In genomic region chr10:14583252-14583651, GRCh38 we compare ENCODE assay signal across 9 cellular contexts.
DNase-seq lines count a peak whose midpoint lies in the region; ATAC-seq and TF ChIP-seq lines count a peak whose summit lies in the region.
"Had no signal": no experiment of that assay in that cellular context is flagged by ENCODE, and none has a peak within 500 bp of the region (broad histone marks: within the 10 kb centered on the region; RNA-seq: fewer than 3 reads in every experiment).

No MANE protein-coding gene starts in this region.

- TF ChIP-seq CTCF in tibial artery (IDR thresholded peaks at IDR 0.05) = no peak

- peak overlapping the region; percentile 28 to 98 (median 61) for H3K4me3 Mint-ChIP-seq in immature natural killer cell

- intact Hi-C loops in tibial artery (cut with DNase I; ENCODE audit: low total_unique reads) = no loop called here

- H3K36me3 ChIP-seq in tibial artery = no peaks in the 10 kb centered on the region

- DNase-seq in activated CD8-positive, alpha-beta memory T cell treated with anti-CD3 and anti-CD28 coated beads for 24 hours = peak; percentile 82
- DNase-seq in immature natural killer cell (peak; percentile 34 to 48 (median 42)), middle frontal gyrus (ENCODE audit: extremely low spot score, low spot score) (no peak), tibial artery (no peak)
- peak; percentile 75 for DNase-seq in stimulated activated naive CD8-positive, alpha-beta T cell treated with anti-CD3 and anti-CD28 coated beads, Interleukin-15, Interleukin-2, amounts not matched to agents 100 U/mL and 50 U/mL, for 24 hours

- no peaks in the 10 kb centered on the region for H3K27me3 ChIP-seq in tibial artery

- no peaks in the 10 kb centered on the region for H3K9me3 Mint-ChIP-seq in immature natural killer cell

- no peak overlapping the region for H3K27ac ChIP-seq in tibial artery
- H3K27ac ChIP-seq: SK-N-MC had no signal

- peaks cover 86 to 96% of the 10 kb centered on the region in 2 donors for H3K4me1 Mint-ChIP-seq in immature natural killer cell

- peaks cover 0 to 35% (median 16%) of the 10 kb centered on the region in 4 donors for H3K4me1 ChIP-seq in tibial artery

- H3K4me3 ChIP-seq in tibial artery = no peak overlapping the region
- H3K4me3 ChIP-seq: SK-N-MC had no signal

- ATAC-seq in HG03025 (IDR thresholded peaks at IDR 0.05; ENCODE audit: low FRiP score, unreplicated experiment) (peak; percentile 44), GM19452 (IDR thresholded peaks at IDR 0.05; ENCODE audit: unreplicated experiment) (no peak), HG03469 (IDR thresholded peaks at IDR 0.05; ENCODE audit: unreplicated experiment) (no peak)
- ATAC-seq in stimulated activated naive CD8-positive, alpha-beta T cell treated with anti-CD3 and anti-CD28 coated beads, Interleukin-15, Interleukin-2, amounts not matched to agents 100 U/mL and 50 U/mL, for 24 hours = peak; percentile 58

- H3K27me3 Mint-ChIP-seq in immature natural killer cell (ENCODE audit: low read depth in 3 of 3) = peaks cover 0 to 5% (median 0%) of the 10 kb centered on the region in 3 donors

- peak overlapping the region; percentile 86 to 97 (median 94) for H3K27ac Mint-ChIP-seq in immature natural killer cell

- peaks cover 0 to 4% (median 3%) of the 10 kb centered on the region in 3 donors for H3K36me3 Mint-ChIP-seq in immature natural killer cell

- no peaks in the 10 kb centered on the region for H3K9me3 ChIP-seq in tibial artery

Comparison
In these comparisons a context has a peak if more than half of its experiments do, and no peak if none do; other contexts are left out.
1. ATAC-seq: peak in HG03025 (single experiment) and stimulated activated naive CD8-positive, alpha-beta T cell treated with anti-CD3 and anti-CD28 coated beads, Interleukin-15, Interleukin-2, amounts not matched to agents 100 U/mL and 50 U/mL, for 24 hours (single experiment); none in GM19452 (single experiment) and HG03469 (single experiment).
2. DNase-seq: peak in activated CD8-positive, alpha-beta memory T cell treated with anti-CD3 and anti-CD28 coated beads for 24 hours (single experiment), immature natural killer cell (3 of 3) and stimulated activated naive CD8-positive, alpha-beta T cell treated with anti-CD3 and anti-CD28 coated beads, Interleukin-15, Interleukin-2, amounts not matched to agents 100 U/mL and 50 U/mL, for 24 hours (single experiment); none in middle frontal gyrus (single experiment) and tibial artery (0 of 2).